26 cellular contexts compared by ENCODE assay signal in the genomic region with DNA sequence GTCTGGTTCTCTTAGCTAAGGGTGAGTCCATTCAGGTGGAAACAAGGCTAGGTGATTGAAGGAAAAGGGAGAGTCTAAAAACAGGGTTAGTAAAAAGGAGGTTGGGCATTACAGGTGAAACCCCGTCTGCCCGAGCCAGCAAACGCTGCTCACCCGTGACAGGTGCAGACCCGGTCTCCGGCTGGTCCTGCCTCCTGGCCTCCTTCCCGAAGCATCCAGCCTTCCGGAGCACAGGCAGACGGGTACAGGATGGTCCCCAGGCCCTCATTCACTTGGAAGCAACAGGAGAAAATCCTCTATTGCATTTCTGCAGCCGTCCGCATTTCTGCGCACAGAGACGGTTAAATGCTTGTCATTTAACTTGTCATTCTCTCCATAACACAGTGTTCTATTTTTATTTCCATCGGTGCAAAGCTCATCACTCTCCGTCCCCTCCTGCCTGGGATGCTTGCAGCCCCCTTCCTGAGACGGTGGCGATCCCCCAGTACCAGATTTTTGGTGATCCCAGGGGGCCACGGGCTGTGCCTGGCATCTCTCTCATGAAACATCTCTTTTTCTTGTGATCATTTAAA.
"Had no signal": no experiment of that assay in that cellular context is flagged by ENCODE, and none has a peak within 500 bp of the region (broad histone marks: within the 10 kb centered on the region; RNA-seq: fewer than 3 reads in every experiment).

No MANE protein-coding gene starts in this region.

- H3K79me2 ChIP-seq: hepatocyte, parathyroid adenoma had no signal

- ATAC-seq: foreskin keratinocyte; gastroesophageal sphincter; heart left ventricle; left lobe of liver; mucosa of descending colon; sciatic nerve; stimulated activated memory B cell treated with anti-CD40 and anti-IgM and Interleukin-4, amounts not matched to agents 10 μg/mL and 1 μg/mL and 100 μg/mL, for 72 hours had no signal

- H3K36me3 ChIP-seq: esophagus muscularis mucosa, gastroesophageal sphincter, heart left ventricle, neutrophil, right atrium auricular region, suprapubic skin, transverse colon, vagina had no signal

- H3K4me2 ChIP-seq: hepatocyte had no signal

- H3K9ac ChIP-seq: parathyroid adenoma had no signal

- H3K9me3 ChIP-seq: mucosa of descending colon, right atrium auricular region, transverse colon, vagina had no signal

- H3K4me1 ChIP-seq: esophagus muscularis mucosa, foreskin keratinocyte, gastroesophageal sphincter, heart left ventricle, parathyroid adenoma, right atrium auricular region, suprapubic skin, transverse colon, vagina had no signal

- H3K27ac ChIP-seq: dorsolateral prefrontal cortex, esophagus muscularis mucosa, foreskin keratinocyte, gastroesophageal sphincter, heart left ventricle, hepatocyte, neutrophil, parathyroid adenoma, right atrium auricular region, suprapubic skin, transverse colon, vagina had no signal

- H3K27ac Mint-ChIP-seq: memory B cell; mesothelial cell of epicardium; naive B cell; nephron; progenitor cell of endocrine pancreas; stimulated activated memory B cell treated with anti-CD40 and anti-IgM and Interleukin-4, amounts not matched to agents 10 μg/mL and 1 μg/mL and 100 μg/mL, for 72 hours; stimulated activated naive CD8-positive, alpha-beta T cell treated with anti-CD3 and anti-CD28 coated beads, Interleukin-15, Interleukin-2, amounts not matched to agents 100 ng/mL and 50 ng/mL, for 24 hours had no signal

- H3K4me1 Mint-ChIP-seq: memory B cell; mesothelial cell of epicardium; naive B cell; nephron; stimulated activated memory B cell treated with anti-CD40 and anti-IgM and Interleukin-4, amounts not matched to agents 10 μg/mL and 1 μg/mL and 100 μg/mL, for 72 hours had no signal

- H3K27me3 Mint-ChIP-seq: naive B cell; stimulated activated naive CD8-positive, alpha-beta T cell treated with anti-CD3 and anti-CD28 coated beads, Interleukin-15, Interleukin-2, amounts not matched to agents 100 ng/mL and 50 ng/mL, for 24 hours had no signal

- H3K27me3 ChIP-seq: foreskin keratinocyte, heart left ventricle, hepatocyte, neutrophil, right atrium auricular region, suprapubic skin, transverse colon, vagina had no signal

- H3K4me3 Mint-ChIP-seq: memory B cell; mesothelial cell of epicardium; naive B cell; nephron; stimulated activated memory B cell treated with anti-CD40 and anti-IgM and Interleukin-4, amounts not matched to agents 10 μg/mL and 1 μg/mL and 100 μg/mL, for 72 hours; stimulated activated naive CD8-positive, alpha-beta T cell treated with anti-CD3 and anti-CD28 coated beads, Interleukin-15, Interleukin-2, amounts not matched to agents 100 ng/mL and 50 ng/mL, for 24 hours had no signal

- H2AFZ ChIP-seq: hepatocyte, parathyroid adenoma had no signal

- H3K36me3 Mint-ChIP-seq: mesothelial cell of epicardium; stimulated activated memory B cell treated with anti-CD40 and anti-IgM and Interleukin-4, amounts not matched to agents 10 μg/mL and 1 μg/mL and 100 μg/mL, for 72 hours had no signal

- H3K4me3 ChIP-seq: dorsolateral prefrontal cortex, esophagus muscularis mucosa, gastroesophageal sphincter, heart left ventricle, hepatocyte, lung, mucosa of descending colon, right atrium auricular region, suprapubic skin, transverse colon, vagina had no signal

- DNase-seq: cerebellar nuclear complex; dorsolateral prefrontal cortex; effector CD4-positive, alpha-beta T cell; foreskin keratinocyte; heart left ventricle; mucosa of descending colon; naive B cell; stimulated activated CD4-positive, alpha-beta T cell treated with anti-CD3 and anti-CD28 coated beads, Interleukin-4, amount 100 ng/mL, for 4 hours; transverse colon had no signal
